Comparison of ENCODE assay signal across 25 cellular contexts in genomic region chr13:102244617-102245227, GRCh38.
"Had no signal": no experiment of that assay in that cellular context is flagged by ENCODE, and none has a peak within 500 bp of the region (broad histone marks: within the 10 kb centered on the region; RNA-seq: fewer than 3 reads in every experiment).

No MANE protein-coding gene starts in this region.

- H3K9me3 ChIP-seq: suprapubic skin, thoracic aorta, thyroid gland, tibial artery, transverse colon, upper lobe of left lung, upper lobe of right lung, uterus, vagina had no signal

- DNase-seq: stimulated activated CD4-positive, alpha-beta T cell treated with anti-CD3 and anti-CD28 coated beads, Interleukin-2, amount 100 ng/mL, for 48 hours; stimulated activated CD4-positive, alpha-beta T cell treated with anti-CD3 and anti-CD28 coated beads, Interleukin-4, amount 100 ng/mL, for 1 hour; stimulated activated CD4-positive, alpha-beta T cell treated with anti-CD3 and anti-CD28 coated beads, Interleukin-4, amount 100 ng/mL, for 24 hours; stimulated activated CD4-positive, alpha-beta T cell treated with anti-CD3 and anti-CD28 coated beads, Interleukin-4, amount 100 ng/mL, for 4 hours; stimulated activated CD8-positive, alpha-beta memory T cell treated with anti-CD3 and anti-CD28 coated beads, Interleukin-4, amount 100 ng/mL, for 48 hours; stimulated activated naive B cell treated with anti-CD40 and anti-IgM and Interleukin-4, amounts not matched to agents 10 μg/mL and 1 μg/mL and 100 μg/mL, for 72 hours; stimulated activated naive CD4-positive, alpha-beta T cell; stimulated activated naive CD4-positive, alpha-beta T cell treated with Interleukin-2 at 50 U/mL for 16 hours; stimulated activated naive CD8-positive, alpha-beta T cell treated with anti-CD3 and anti-CD28 coated beads, Interleukin-15, amount 100 ng/mL, for 72 hours; stimulated activated naive CD8-positive, alpha-beta T cell treated with anti-CD3 and anti-CD28 coated beads, Interleukin-15, Interleukin-2, amounts not matched to agents 100 U/mL and 50 U/mL, for 24 hours; stomach; substantia nigra; thyroid gland; tibial artery; transverse colon; trophoblast cell; upper lobe of left lung; upper lobe of right lung; uterus had no signal

- H3K4me3 ChIP-seq: stomach, suprapubic skin, thoracic aorta, thyroid gland, tibial artery, tibial nerve, transverse colon, upper lobe of left lung, upper lobe of right lung, uterus, vagina had no signal

- ATAC-seq: stimulated activated effector memory CD8-positive, alpha-beta T cell treated with anti-CD3 and anti-CD28 coated beads, Interleukin-12 subunit alpha, Interleukin-12 subunit beta, amount 100 ng/mL, for 72 hours; stimulated activated memory B cell treated with anti-CD40 and anti-IgM and Interleukin-4, amounts not matched to agents 10 μg/mL and 1 μg/mL and 100 μg/mL, for 72 hours; stimulated activated naive B cell treated with anti-CD40 and anti-IgM and Interleukin-4, amounts not matched to agents 10 μg/mL and 1 μg/mL and 100 μg/mL, for 72 hours; stimulated activated naive CD8-positive, alpha-beta T cell treated with anti-CD3 and anti-CD28 coated beads, Interleukin-15, amount 100 ng/mL, for 72 hours; stimulated activated naive CD8-positive, alpha-beta T cell treated with anti-CD3 and anti-CD28 coated beads, Interleukin-15, Interleukin-2, amounts not matched to agents 100 U/mL and 50 U/mL, for 24 hours; upper lobe of right lung had no signal

- H3K27me3 ChIP-seq: stomach, suprapubic skin, thyroid gland, tibial artery, tibial nerve, transverse colon, upper lobe of left lung, upper lobe of right lung, uterus, vagina had no signal

- H3K4me1 ChIP-seq: stomach, suprapubic skin, thyroid gland, tibial artery, tibial nerve, transverse colon, upper lobe of left lung, upper lobe of right lung, uterus, vagina had no signal

- H3K27ac ChIP-seq: stomach, suprapubic skin, thoracic aorta, thyroid gland, tibial artery, tibial nerve, transverse colon, upper lobe of left lung, upper lobe of right lung, uterus, vagina had no signal

- H3K36me3 ChIP-seq: stomach, suprapubic skin, thoracic aorta, thyroid gland, tibial artery, tibial nerve, transverse colon, upper lobe of left lung, upper lobe of right lung, uterus, vagina had no signal
